Comparison of ENCODE assay signal across 1 cellular context in genomic region chr12:20213851-20214250, GRCh38.
TF ChIP-seq lines count a peak whose summit lies in the region.

No MANE protein-coding gene starts in this region.

TF ChIP-seq in HepG2, 621 proteins besides CTCF, POLR2A, EP300 and RAD21 (continued from another document):
- no peak for TF ChIP-seq RFXANK (CRISPR knock-in tag; IDR thresholded peaks at IDR 0.05)
- TF ChIP-seq ZNF503 (CRISPR knock-in tag; IDR thresholded peaks at IDR 0.05), result no peak
